17 cellular contexts compared by ENCODE assay signal in the genomic region with DNA sequence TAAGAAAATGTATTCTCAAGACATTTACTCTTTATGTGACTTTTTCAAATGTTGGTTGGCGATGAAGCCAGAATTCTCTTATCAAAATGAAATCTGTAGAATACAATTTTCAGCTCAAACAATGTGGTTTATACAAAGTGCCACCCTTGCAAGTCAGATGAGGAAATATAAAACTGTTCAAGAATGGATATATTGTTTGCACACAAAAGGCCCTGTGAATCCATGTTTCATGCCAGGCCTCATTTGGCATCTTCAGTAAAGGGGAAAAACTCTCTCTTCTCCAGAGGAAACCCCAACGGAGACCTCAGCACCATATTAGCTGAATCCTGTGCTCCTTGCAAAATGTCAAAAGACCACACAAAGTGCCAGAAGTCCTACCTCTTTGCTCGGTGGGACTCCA.
DNase-seq lines count a peak whose midpoint lies in the region; ATAC-seq and TF ChIP-seq lines count a peak whose summit lies in the region.
"Had no signal": no experiment of that assay in that cellular context is flagged by ENCODE, and none has a peak within 500 bp of the region (broad histone marks: within the 10 kb centered on the region; RNA-seq: fewer than 3 reads in every experiment).

No MANE protein-coding gene starts in this region.

- no peaks in the 10 kb centered on the region for H3K9me3 ChIP-seq in heart right ventricle
- H3K9me3 ChIP-seq: BE2C, HAP-1 had no signal

- intact Hi-C loops in heart right ventricle (cut with DNase I): no loop called here

- DNase-seq in SK-MEL-5 (ENCODE audit: low read depth, low spot score): peak; percentile 57
- DNase-seq in foreskin melanocyte: peak; percentile 82
- peak; percentile 46 for DNase-seq in midbrain (lab: John Stamatoyannopoulos, UW)
- DNase-seq in COLO668 (lab: John Stamatoyannopoulos, UW; ENCODE audit: unreplicated experiment): no peak
- DNase-seq in activated T-cell treated with anti-CD3 and anti-CD28 coated beads, Interleukin-2, amount 50 U/mL, for 48 hours: no peak
- no peak for DNase-seq in heart right ventricle
- DNase-seq: 8988T; ACHN; BE2C; CD4-positive, alpha-beta memory T cell; COR-L47; DND-41; GDM1 had no signal

- H3K27ac ChIP-seq in temporal lobe (ENCODE audit: low read depth, low read length): peak overlapping the region; percentile 93
- no peak overlapping the region for H3K27ac ChIP-seq in heart right ventricle
- H3K27ac ChIP-seq: C4-2B had no signal

- in situ Hi-C loops in SK-MEL-5 (cut with HindIII; ENCODE audit: low pct_unique_long_range_greater_than_20kb, low sequenced_read_pairs): no loop called here

- H3K27me3 ChIP-seq in heart right ventricle: peaks cover 0 to 48% (median 35%) of the 10 kb centered on the region in 7 donors
- H3K27me3 ChIP-seq: BE2C had no signal

- no peaks in the 10 kb centered on the region for H3K36me3 ChIP-seq in heart right ventricle
- H3K36me3 ChIP-seq: BE2C, HAP-1 had no signal

- WGBS in heart right ventricle, 2 donors: 81 to 82% methylated on average over 3 of the region's 3 CpGs

- no peaks in the 10 kb centered on the region for H3K4me1 ChIP-seq in heart right ventricle
- H3K4me1 ChIP-seq: BE2C, HAP-1 had no signal

- no peak for TF ChIP-seq CTCF in heart right ventricle (IDR thresholded peaks at IDR 0.05)

- no peak for ATAC-seq in heart right ventricle
- ATAC-seq: HepG2 had no signal

- no peak overlapping the region for H3K4me3 ChIP-seq in heart right ventricle
- H3K4me3 ChIP-seq: HAP-1 had no signal

Comparison
In these comparisons a context has a peak if more than half of its experiments do, and no peak if none do; other contexts are left out.
1. DNase-seq: peak in SK-MEL-5 (single experiment), foreskin melanocyte (single experiment) and midbrain (single experiment); none in COLO668 (single experiment), activated T-cell treated with anti-CD3 and anti-CD28 coated beads, Interleukin-2, amount 50 U/mL, for 48 hours (0 of 2) and heart right ventricle (0 of 2).